In the genomic region with DNA sequence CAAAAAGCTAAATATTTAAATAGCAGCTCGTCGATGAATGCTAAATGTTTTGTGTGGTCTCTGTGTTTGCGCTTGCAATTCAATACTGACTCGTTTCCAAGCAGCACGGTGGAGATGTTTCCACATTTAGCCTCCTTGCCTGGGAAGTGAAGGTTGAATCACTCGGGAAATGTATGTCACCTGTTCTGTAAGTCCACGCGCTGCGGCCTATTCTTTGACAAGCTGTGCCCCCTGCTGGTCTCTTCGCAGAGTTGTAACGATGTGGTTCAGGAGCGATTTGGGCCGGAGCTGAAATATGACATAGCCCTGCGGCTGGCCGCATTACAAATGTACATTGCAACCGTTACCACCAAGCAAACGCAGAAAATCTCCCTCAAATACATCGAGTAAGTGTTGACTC, we compare ENCODE assay signal across 8 cellular contexts.
DNase-seq lines count a peak whose midpoint lies in the region; ATAC-seq and TF ChIP-seq lines count a peak whose summit lies in the region.

No MANE protein-coding gene starts in this region.

- no peak overlapping the region for H3K4me3 Mint-ChIP-seq in activated CD4-positive, alpha-beta T cell treated with anti-CD3 and anti-CD28 coated beads, Interleukin-2, amount 10 ng/mL, durations not matched to agents 7 days and 5 days

- POLR2A ChIA-PET in activated CD4-positive, alpha-beta T cell treated with anti-CD3 and anti-CD28 coated beads, Interleukin-2, amount 10 ng/mL, durations not matched to agents 7 days and 5 days (lab: Charles Lee), result no interaction called here

- no peaks in the 10 kb centered on the region; the same call in 1 of the 2 replicates for H3K27me3 ChIP-seq in GM06990 (replicated peaks; ENCODE audit: control insufficient read depth, insufficient read depth, low read length)

- H3K27ac Mint-ChIP-seq in activated CD4-positive, alpha-beta T cell treated with anti-CD3 and anti-CD28 coated beads, Interleukin-2, amount 10 ng/mL, durations not matched to agents 7 days and 5 days, result no peak overlapping the region

- no peak overlapping the region for H3K4me3 ChIP-seq in GM06990 (replicated peaks; ENCODE audit: low read depth, low read length)
- H3K4me3 ChIP-seq in foreskin fibroblast (ENCODE audit: low read depth in 1 of 2, low read length in 2 of 2), result no peak overlapping the region

- peak; percentile 6 for DNase-seq in GM06990 (ENCODE audit: extremely low read depth, insufficient read length)
- peak; percentile 65 for DNase-seq in NCI-H2227 treated with DMSO at 0.1 percent for 48 hours (lab: John Stamatoyannopoulos, UW)
- DNase-seq in activated CD4-positive, alpha-beta T cell treated with anti-CD3 and anti-CD28 coated beads, Interleukin-2, amount 10 ng/mL, durations not matched to agents 7 days and 5 days, result peak; percentile 48
- peak; percentile 25 to 61 for DNase-seq in foreskin fibroblast
- peak; percentile 39 for DNase-seq in pons (ENCODE audit: low spot score)
- DNase-seq in kidney glomerular epithelial cell (lab: John Stamatoyannopoulos, UW), result no peak

- no peaks in the 10 kb centered on the region for H3K4me1 Mint-ChIP-seq in activated CD4-positive, alpha-beta T cell treated with anti-CD3 and anti-CD28 coated beads, Interleukin-2, amount 10 ng/mL, durations not matched to agents 7 days and 5 days

- TF ChIP-seq CTCF in GM06990 (IDR thresholded peaks at IDR 0.05; ENCODE audit: insufficient read depth, low read length, poor library complexity, severe bottlenecking), result peak; percentile 79
- peak; percentile 44 for TF ChIP-seq CTCF in foreskin fibroblast (IDR thresholded peaks at IDR 0.05; ENCODE audit: low read depth, low read length)

- ATAC-seq in HG02943 (IDR thresholded peaks at IDR 0.05; ENCODE audit: low read depth, unreplicated experiment) (peak; percentile 69), HG03196 (IDR thresholded peaks at IDR 0.05; ENCODE audit: unreplicated experiment) (no peak)

- H3K9me3 Mint-ChIP-seq in activated CD4-positive, alpha-beta T cell treated with anti-CD3 and anti-CD28 coated beads, Interleukin-2, amount 10 ng/mL, durations not matched to agents 7 days and 5 days, result no peaks in the 10 kb centered on the region

- CTCF ChIA-PET in activated CD4-positive, alpha-beta T cell treated with anti-CD3 and anti-CD28 coated beads, Interleukin-2, amount 10 ng/mL, durations not matched to agents 7 days and 5 days (lab: Charles Lee), result no interaction called here

- peaks cover 5% of the 10 kb centered on the region for H3K27me3 Mint-ChIP-seq in activated CD4-positive, alpha-beta T cell treated with anti-CD3 and anti-CD28 coated beads, Interleukin-2, amount 10 ng/mL, durations not matched to agents 7 days and 5 days

- no peaks in the 10 kb centered on the region for H3K36me3 ChIP-seq in GM06990 (ENCODE audit: control insufficient read depth, insufficient read depth, low read length)

- no peaks in the 10 kb centered on the region for H3K36me3 Mint-ChIP-seq in activated CD4-positive, alpha-beta T cell treated with anti-CD3 and anti-CD28 coated beads, Interleukin-2, amount 10 ng/mL, durations not matched to agents 7 days and 5 days (ENCODE audit: low read depth)
